ENCODE assay signal across 8 cellular contexts in genomic region chr16:67170168-67170947, GRCh38. TPM values are rescaled to one million over a fixed set of nuclear protein-coding genes. Genes with fewer than 3 reads are reported as not detected.
A peak's percentile ranks its signal among the peaks of the same experiment; 100 is the strongest.
DNase-seq lines count a peak whose midpoint lies in the region; ATAC-seq and TF ChIP-seq lines count a peak whose summit lies in the region.

TSS of gene NOL3 (plus strand) at chr16:67170538.

- H3K4me3 ChIP-seq in astrocyte of the cerebellum (ENCODE audit: low read depth, low read length) (peak within 1 kb of the TSS; percentile 35), hepatocyte (peak within 1 kb of the TSS; percentile 69)

- peak within 1 kb of the TSS; percentile 97 for H3K4me2 ChIP-seq in hepatocyte

- H3K36me3 ChIP-seq in hepatocyte (replicated peaks; ENCODE audit: insufficient read depth, low read depth): no peaks in the 10 kb centered on the region

- H4K20me1 ChIP-seq in hepatocyte (ENCODE audit: insufficient read depth, poor library complexity, severe bottlenecking): no peaks in the 10 kb centered on the region

- H3K9me3 ChIP-seq in hepatocyte (ENCODE audit: low read depth): no peaks in the 10 kb centered on the region

- DNase-seq in AG20443 (ENCODE audit: low spot score) (peak; percentile 82), NCI-H82 treated with DMSO at 0.1 percent for 48 hours (lab: John Stamatoyannopoulos, UW; ENCODE audit: unreplicated experiment) (peak; percentile 78), astrocyte of the cerebellum (ENCODE audit: low read depth) (no peak), hepatocyte (ENCODE audit: low spot score) (peak; percentile 88), pulmonary artery endothelial cell (ENCODE audit: low read depth, low spot score) (peak; percentile 48), OCI-M2 (lab: John Stamatoyannopoulos, UW; ENCODE audit: unreplicated experiment) (no peak)

- TF ChIP-seq CTCF in astrocyte of the cerebellum (IDR thresholded peaks at IDR 0.05; ENCODE audit: low read depth, low read length, missing control alignments): no peak
- no peak for TF ChIP-seq CTCF in hepatocyte (IDR thresholded peaks at IDR 0.05; ENCODE audit: poor library complexity)

- H3K27me3 ChIP-seq in hepatocyte: peaks cover 35% of the 10 kb centered on the region

- H2AFZ ChIP-seq in hepatocyte: peak within 1 kb of the TSS; percentile 91

- H3K79me2 ChIP-seq in hepatocyte: no peaks in the 10 kb centered on the region

- peak; percentile 39 for ATAC-seq in GM18505 (IDR thresholded peaks at IDR 0.05; ENCODE audit: unreplicated experiment)
- peak; percentile 31 for ATAC-seq in HG03103 (IDR thresholded peaks at IDR 0.05; ENCODE audit: low read depth, unreplicated experiment)

- H3K27ac ChIP-seq in hepatocyte: peak within 1 kb of the TSS; percentile 82

- H3K4me1 ChIP-seq in hepatocyte (ENCODE audit: insufficient read depth): peaks cover 27% of the 10 kb centered on the region

- WGBS in hepatocyte (ENCODE audit: low lambda C conversion rate, missing lambda C conversion rate): 2% methylated on average over 22 of the region's 50 CpGs

- TF ChIP-seq POLR2A in GM18505 (IDR thresholded peaks at IDR 0.05; ENCODE audit: borderline replicate concordance, extremely low read depth, insufficient read depth, insufficient read length): no peak

- no peaks in the 10 kb centered on the region for H3K9me2 ChIP-seq in hepatocyte (replicated peaks; ENCODE audit: insufficient read depth)

- in situ Hi-C loops in astrocyte of the cerebellum (cut with HindIII; ENCODE audit: low sequenced_read_pairs): no loop called here

RNA-seq across cellular contexts. Expression of gene NOL3, which starts in this region (rescaled TPM):
- total RNA-seq in hepatocyte (8.1 and 9.3 TPM in 2 replicates), pulmonary artery endothelial cell (9.1 and 10.6 TPM in 2 replicates)
- 10.9 and 11.0 TPM in 2 replicates for polyA plus RNA-seq in hepatocyte

Comparison
In these comparisons a context has a peak if more than half of its experiments do, and no peak if none do; other contexts are left out.
1. DNase-seq: peak in AG20443 (single experiment), NCI-H82 treated with DMSO at 0.1 percent for 48 hours (single experiment), hepatocyte (single experiment) and pulmonary artery endothelial cell (single experiment); none in astrocyte of the cerebellum (single experiment) and OCI-M2 (single experiment).